Comparison of ENCODE assay signal across 21 cellular contexts in the genomic region with DNA sequence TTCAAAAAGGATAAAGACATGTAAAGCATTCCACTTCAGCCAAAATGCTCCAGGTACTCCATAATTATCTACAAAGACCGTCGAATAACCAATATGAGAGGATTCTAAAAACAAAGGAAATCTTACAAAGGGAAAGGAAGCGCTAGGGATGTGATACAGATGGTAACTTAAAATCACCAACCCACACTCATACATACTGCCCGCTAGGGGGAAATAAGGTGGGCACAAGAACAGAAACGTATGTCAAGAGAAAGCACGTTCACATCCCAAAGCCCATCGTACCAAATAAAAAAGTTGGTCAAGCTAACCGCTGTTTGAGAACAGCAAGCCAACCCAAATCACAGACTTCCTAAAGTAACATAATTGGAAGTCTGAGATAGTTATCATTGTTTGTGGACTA.
"Had no signal": no experiment of that assay in that cellular context is flagged by ENCODE, and none has a peak within 500 bp of the region (broad histone marks: within the 10 kb centered on the region; RNA-seq: fewer than 3 reads in every experiment).

No MANE protein-coding gene starts in this region.

- H3K27me3 ChIP-seq: cardiac muscle cell, esophagus muscularis mucosa, hepatocyte, right lobe of liver, transverse colon had no signal

- FAIRE-seq: endometrium had no signal

- H3K4me3 Mint-ChIP-seq: activated CD8-positive, alpha-beta memory T cell treated with anti-CD3 and anti-CD28 coated beads, Interleukin-2, amount 10 ng/mL, durations not matched to agents 7 days and 5 days; activated naive CD4-positive, alpha-beta T cell treated with anti-CD3 and anti-CD28 coated beads for 36 hours; activated T-helper 1 cell treated with anti-CD3 and anti-CD28 coated beads, Interleukin-12 subunit alpha, Interleukin-12 subunit beta, Interleukin-2, Interleukin-4 antibody, amounts not matched to agents 30 ng/mL and 10 ng/mL and 1 ng/mL, durations not matched to agents 14 hours and 24 hours and 36 hours; memory B cell had no signal

- H3K9me3 ChIP-seq: right lobe of liver had no signal

- H3K4me3 ChIP-seq: cardiac muscle cell, esophagus muscularis mucosa, hepatocyte, left ventricle myocardium inferior, psoas muscle, right lobe of liver, SK-N-MC, smooth muscle cell, transverse colon had no signal

- H3K36me3 ChIP-seq: cardiac muscle cell, esophagus muscularis mucosa, right lobe of liver had no signal

- H3K27ac Mint-ChIP-seq: activated CD8-positive, alpha-beta memory T cell treated with anti-CD3 and anti-CD28 coated beads, Interleukin-2, amount 10 ng/mL, durations not matched to agents 7 days and 5 days; activated naive CD4-positive, alpha-beta T cell treated with anti-CD3 and anti-CD28 coated beads for 36 hours; memory B cell had no signal

- H3K4me2 ChIP-seq: hepatocyte, smooth muscle cell had no signal

- DNase-seq: activated CD4-positive, alpha-beta T cell treated with anti-CD3 and anti-CD28 coated beads, Interleukin-2, amount 50 U/mL, for 48 hours; activated CD4-positive, CD25-positive, alpha-beta regulatory T cell treated with anti-CD3 and anti-CD28 coated beads, Interleukin-2, amount 50 U/mL, for 72 hours; activated CD8-positive, alpha-beta memory T cell treated with anti-CD3 and anti-CD28 coated beads, Interleukin-2, amount 10 ng/mL, durations not matched to agents 7 days and 5 days; activated naive CD4-positive, alpha-beta T cell treated with anti-CD3 and anti-CD28 coated beads for 36 hours; kidney; left ventricle myocardium inferior; occipital lobe; psoas muscle; right lobe of liver; stimulated activated naive CD8-positive, alpha-beta T cell treated with anti-CD3 and anti-CD28 coated beads, Interleukin-15, Interleukin-2, amounts not matched to agents 100 U/mL and 50 U/mL, for 24 hours; T-helper 9 cell; transverse colon had no signal

- H2AFZ ChIP-seq: hepatocyte had no signal

- H3K27ac ChIP-seq: cardiac muscle cell, esophagus muscularis mucosa, hepatocyte, left ventricle myocardium inferior, psoas muscle, right lobe of liver, SK-N-MC, transverse colon had no signal

- H3K27me3 Mint-ChIP-seq: activated CD8-positive, alpha-beta memory T cell treated with anti-CD3 and anti-CD28 coated beads, Interleukin-2, amount 10 ng/mL, durations not matched to agents 7 days and 5 days; memory B cell; natural killer cell treated with Interleukin-12 subunit alpha and Interleukin-12 subunit beta and Interleukin-15 and Interleukin-18, amount 100 ng/mL, for 72 hours had no signal
